Comparison of ENCODE assay signal across 2 cellular contexts in genomic region chr7:151723321-151723720, GRCh38.
TF ChIP-seq lines count a peak whose summit lies in the region.

No MANE protein-coding gene starts in this region.

TF ChIP-seq in IMR-90, 13 proteins besides CTCF, POLR2A, EP300 and RAD21:
- no peak for TF ChIP-seq FOS (IDR thresholded peaks at IDR 0.05; ENCODE audit: low read depth, low read length)
- TF ChIP-seq SMC3 (IDR thresholded peaks at IDR 0.05; ENCODE audit: low read depth, low read length): no peak
- no peak for TF ChIP-seq RCOR1 (IDR thresholded peaks at IDR 0.05; ENCODE audit: insufficient replicate concordance, low read length)
- TF ChIP-seq, protein P1, sequence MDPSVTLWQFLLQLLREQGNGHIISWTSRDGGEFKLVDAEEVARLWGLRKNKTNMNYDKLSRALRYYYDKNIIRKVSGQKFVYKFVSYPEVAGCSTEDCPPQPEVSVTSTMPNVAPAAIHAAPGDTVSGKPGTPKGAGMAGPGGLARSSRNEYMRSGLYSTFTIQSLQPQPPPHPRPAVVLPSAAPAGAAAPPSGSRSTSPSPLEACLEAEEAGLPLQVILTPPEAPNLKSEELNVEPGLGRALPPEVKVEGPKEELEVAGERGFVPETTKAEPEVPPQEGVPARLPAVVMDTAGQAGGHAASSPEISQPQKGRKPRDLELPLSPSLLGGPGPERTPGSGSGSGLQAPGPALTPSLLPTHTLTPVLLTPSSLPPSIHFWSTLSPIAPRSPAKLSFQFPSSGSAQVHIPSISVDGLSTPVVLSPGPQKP (IDR thresholded peaks at IDR 0.05; ENCODE audit: borderline replicate concordance, low read depth, low read length): no peak
- TF ChIP-seq CHD1 (IDR thresholded peaks at IDR 0.05; ENCODE audit: low read depth, low read length): no peak
- no peak for TF ChIP-seq MAFK (IDR thresholded peaks at IDR 0.05; ENCODE audit: low read depth, low read length)
- no peak for TF ChIP-seq CEBPB (IDR thresholded peaks at IDR 0.05; ENCODE audit: low read depth, low read length)
- TF ChIP-seq MAZ (IDR thresholded peaks at IDR 0.05; ENCODE audit: borderline replicate concordance, low read depth, low read length): no peak
- TF ChIP-seq, protein P2, sequence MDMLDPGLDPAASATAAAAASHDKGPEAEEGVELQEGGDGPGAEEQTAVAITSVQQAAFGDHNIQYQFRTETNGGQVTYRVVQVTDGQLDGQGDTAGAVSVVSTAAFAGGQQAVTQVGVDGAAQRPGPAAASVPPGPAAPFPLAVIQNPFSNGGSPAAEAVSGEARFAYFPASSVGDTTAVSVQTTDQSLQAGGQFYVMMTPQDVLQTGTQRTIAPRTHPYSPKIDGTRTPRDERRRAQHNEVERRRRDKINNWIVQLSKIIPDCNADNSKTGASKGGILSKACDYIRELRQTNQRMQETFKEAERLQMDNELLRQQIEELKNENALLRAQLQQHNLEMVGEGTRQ (IDR thresholded peaks at IDR 0.05; ENCODE audit: low read depth, low read length): no peak
- no peak for TF ChIP-seq BHLHE40 (IDR thresholded peaks at IDR 0.05; ENCODE audit: low read depth, low read length)
- TF ChIP-seq MXI1 (IDR thresholded peaks at IDR 0.05; ENCODE audit: borderline replicate concordance, low read depth, low read length): no peak
- TF ChIP-seq RFX5 (IDR thresholded peaks at IDR 0.05; ENCODE audit: low read depth, low read length): no peak
- TF ChIP-seq NFE2L2 (IDR thresholded peaks at IDR 0.05; ENCODE audit: low read depth, low read length): no peak

TF ChIP-seq in H1, 55 proteins besides CTCF, POLR2A, EP300 and RAD21:
- no peak for TF ChIP-seq EGR1 (IDR thresholded peaks at IDR 0.05; ENCODE audit: borderline replicate concordance, low read depth, low read length)
- no peak for TF ChIP-seq TAF1 (IDR thresholded peaks at IDR 0.05; ENCODE audit: low read depth, low read length)
- TF ChIP-seq, protein P2 (IDR thresholded peaks at IDR 0.05; ENCODE audit: low read length): no peak
- no peak for TF ChIP-seq HDAC6 (IDR thresholded peaks at IDR 0.05; ENCODE audit: low read depth, low read length)
- TF ChIP-seq SIN3A (conservative IDR thresholded peaks at IDR 0.05 in 1 of 2, IDR thresholded peaks at IDR 0.05 in 1 of 2; ENCODE audit: low read depth in 1 of 2, low read length in 2 of 2): no peak
- TF ChIP-seq KDM5A (IDR thresholded peaks at IDR 0.05; ENCODE audit: low read length): no peak
- no peak for TF ChIP-seq SRF (IDR thresholded peaks at IDR 0.05; ENCODE audit: low read depth, low read length)
- TF ChIP-seq FOSL1 (IDR thresholded peaks at IDR 0.05; ENCODE audit: insufficient read depth, low read depth, low read length): no peak
- no peak for TF ChIP-seq ZNF274 (IDR thresholded peaks at IDR 0.05; ENCODE audit: borderline replicate concordance, extremely low read depth, low read length)
- TF ChIP-seq PHF8 (conservative IDR thresholded peaks at IDR 0.05; ENCODE audit: low read depth, low read length): no peak
